Comparison of ENCODE assay signal across 15 cellular contexts in the genomic region with DNA sequence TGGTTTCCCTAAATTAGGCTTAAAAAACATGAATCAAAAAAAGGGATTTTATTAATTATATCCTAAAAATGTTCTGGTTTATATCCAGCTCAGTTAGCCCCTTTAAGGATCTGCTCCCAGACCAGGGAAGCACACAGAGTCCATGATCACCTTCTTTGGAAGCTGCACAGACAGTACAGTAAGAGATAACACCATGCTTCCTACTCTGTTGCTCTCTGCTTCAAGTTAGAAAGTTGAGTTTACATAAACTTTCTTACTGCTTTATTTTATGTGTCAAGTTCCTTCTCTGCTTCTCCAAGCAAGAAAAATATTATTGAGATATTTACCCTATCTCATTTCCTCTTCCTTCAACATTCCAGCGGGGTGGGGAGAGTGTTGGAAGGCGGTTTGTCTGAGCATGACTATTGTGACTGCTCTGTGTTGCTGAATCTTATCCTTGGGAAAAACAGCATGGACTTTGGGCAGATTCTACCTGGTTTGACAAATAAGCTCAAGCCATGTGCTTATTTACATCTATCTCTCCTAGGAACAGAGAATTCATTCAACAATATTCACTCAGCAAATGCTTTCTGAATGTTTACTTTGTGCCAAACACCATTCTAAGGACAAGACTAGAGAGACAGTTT.
"Had no signal": no experiment of that assay in that cellular context is flagged by ENCODE, and none has a peak within 500 bp of the region (broad histone marks: within the 10 kb centered on the region; RNA-seq: fewer than 3 reads in every experiment).

No MANE protein-coding gene starts in this region.

- FAIRE-seq: keratinocyte had no signal

- H3K9me3 ChIP-seq: prostate gland, SJCRH30 had no signal

- H3K4me1 ChIP-seq: prostate gland, SJCRH30 had no signal

- ATAC-seq: activated CD4-positive, CD25-positive, alpha-beta regulatory T cell treated with anti-CD3 and anti-CD28 coated beads, Interleukin-2, amount 50 U/mL, for 24 hours; activated CD8-positive, alpha-beta T cell treated with anti-CD3 and anti-CD28 coated beads, Interleukin-2, amount 10 ng/mL, durations not matched to agents 7 days and 5 days; sciatic nerve; stimulated activated effector memory CD8-positive, alpha-beta T cell treated with anti-CD3 and anti-CD28 coated beads, Interleukin-12 subunit alpha, Interleukin-12 subunit beta, amount 100 ng/mL, for 72 hours had no signal

- H3K27me3 ChIP-seq: SJCRH30 had no signal

- DNase-seq: activated CD4-positive, alpha-beta T cell treated with anti-CD3 and anti-CD28 coated beads, Interleukin-2, amount 10 ng/mL, durations not matched to agents 7 days and 5 days; activated CD8-positive, alpha-beta T cell treated with anti-CD3 and anti-CD28 coated beads, Interleukin-2, amount 10 ng/mL, durations not matched to agents 7 days and 5 days; activated naive CD4-positive, alpha-beta T cell treated with anti-CD3 and anti-CD28 coated beads for 36 hours; activated T-cell treated with anti-CD3 and anti-CD28 coated beads, Interleukin-2, amount 50 U/mL, for 24 hours; effector CD8-positive, alpha-beta T cell; foreskin fibroblast; hypothalamus; SJCRH30; stimulated activated CD4-positive, alpha-beta T cell treated with anti-CD3 and anti-CD28 coated beads, Interleukin-4, amount 100 ng/mL, for 24 hours had no signal

- H3K36me3 ChIP-seq: prostate gland, SJCRH30 had no signal

- H3K4me3 ChIP-seq: lung, prostate gland, SJCRH30 had no signal

- H3K27ac ChIP-seq: prostate gland, SJCRH30 had no signal
